Comparison of ENCODE assay signal across 8 cellular contexts in genomic region chr6:56359201-56359899, GRCh38.
DNase-seq lines count a peak whose midpoint lies in the region; ATAC-seq and TF ChIP-seq lines count a peak whose summit lies in the region.

No MANE protein-coding gene starts in this region.

- no peaks in the 10 kb centered on the region for H3K9me3 ChIP-seq in lower lobe of right lung

- no peaks in the 10 kb centered on the region for H3K27me3 ChIP-seq in lower lobe of right lung (ENCODE audit: low read depth)

- H3K36me3 ChIP-seq in lower lobe of right lung: no peaks in the 10 kb centered on the region

- H3K4me1 Mint-ChIP-seq in CD14-positive monocyte: peaks cover 2% of the 10 kb centered on the region

- peak; percentile 82 for ATAC-seq in GM19324 (IDR thresholded peaks at IDR 0.05; ENCODE audit: low FRiP score, unreplicated experiment)
- peak; percentile 66 for ATAC-seq in HG03469 (IDR thresholded peaks at IDR 0.05; ENCODE audit: unreplicated experiment)
- ATAC-seq in lower lobe of right lung: peak; percentile 91

- TF ChIP-seq CTCF in CD14-positive monocyte (IDR thresholded peaks at IDR 0.05) (peak; percentile 81), lower lobe of right lung (IDR thresholded peaks at IDR 0.05) (peak; percentile 82)

- peaks cover 0 to 5% (median 0%) of the 10 kb centered on the region in 3 donors for H3K27me3 Mint-ChIP-seq in CD14-positive monocyte (ENCODE audit: low read depth in 3 of 3)

- intact Hi-C loops in CD14-positive monocyte (cut with micrococcal nuclease): no loop called here
- intact Hi-C loops in lower lobe of right lung (cut with DNase I): loop anchor here (10.0 kb wide), 1 partner anchor 235 kb away; no protein-coding TSS in a partner anchor

- DNase-seq in CD14-positive monocyte (ENCODE audit: low spot score) (peak; percentile 53), NCI-H526 (lab: John Stamatoyannopoulos, UW) (peak; percentile 27 to 75), dermis blood vessel endothelial cell (peak; percentile 89), lower lobe of right lung (no peak)
- DNase-seq in activated CD4-positive, alpha-beta T cell treated with anti-CD3 and anti-CD28 coated beads for 48 hours: peak; percentile 66
- DNase-seq in stimulated activated CD8-positive, alpha-beta memory T cell treated with anti-CD3 and anti-CD28 coated beads, Interleukin-15, amount 100 ng/mL, for 48 hours (ENCODE audit: low read depth in 2 of 2): peak; percentile 17 to 20

- peaks cover 5% of the 10 kb centered on the region for H3K4me1 ChIP-seq in lower lobe of right lung

- H3K27ac Mint-ChIP-seq in CD14-positive monocyte: no peak overlapping the region

- H3K9me3 Mint-ChIP-seq in CD14-positive monocyte: peaks cover 0 to 3% (median 0%) of the 10 kb centered on the region in 7 donors

- H3K36me3 Mint-ChIP-seq in CD14-positive monocyte: no peaks in the 10 kb centered on the region

- H3K27ac ChIP-seq in lower lobe of right lung: no peak overlapping the region

- H3K4me3 ChIP-seq in lower lobe of right lung: no peak overlapping the region

- no peak overlapping the region for H3K4me3 Mint-ChIP-seq in CD14-positive monocyte
